8 cellular contexts compared by ENCODE assay signal in genomic region chr10:95183451-95184230, GRCh38.
DNase-seq lines count a peak whose midpoint lies in the region; ATAC-seq and TF ChIP-seq lines count a peak whose summit lies in the region.

No MANE protein-coding gene starts in this region.

- DNase-seq in NCI-H2029 (lab: John Stamatoyannopoulos, UW) (peak; percentile 48), NCI-H2029 treated with DMSO at 0.1 percent for 48 hours (lab: John Stamatoyannopoulos, UW) (no peak), NCI-H2081 treated with DMSO at 0.1 percent for 48 hours (lab: John Stamatoyannopoulos, UW) (peak; percentile 3), cardiac fibroblast (ENCODE audit: low read depth in 2 of 2) (peak; percentile 80 to 85), islet precursor cell (peak; percentile 94)
- DNase-seq in stimulated activated CD4-positive, alpha-beta T cell treated with anti-CD3 and anti-CD28 coated beads, Interleukin-12 subunit alpha, Interleukin-12 subunit beta, amount 100 ng/mL, for 4 hours: peak; percentile 74

- TF ChIP-seq CTCF in WI38 (IDR thresholded peaks at IDR 0.05; ENCODE audit: low read depth, low read length): peak; percentile 77
- peak; percentile 77 for TF ChIP-seq CTCF in cardiac fibroblast (IDR thresholded peaks at IDR 0.05; ENCODE audit: low read depth, low read length)

- ATAC-seq in HG02885 (IDR thresholded peaks at IDR 0.05; ENCODE audit: poor library complexity, unreplicated experiment): peak; percentile 97

- H3K4me3 ChIP-seq in WI38 (ENCODE audit: low read depth, low read length) (peak overlapping the region; percentile 65), cardiac fibroblast (replicated peaks in 1 of 2; ENCODE audit: low read depth in 2 of 2, low read length in 2 of 2) (peak overlapping the region; percentile 61 to 63)
